In the genomic region with DNA sequence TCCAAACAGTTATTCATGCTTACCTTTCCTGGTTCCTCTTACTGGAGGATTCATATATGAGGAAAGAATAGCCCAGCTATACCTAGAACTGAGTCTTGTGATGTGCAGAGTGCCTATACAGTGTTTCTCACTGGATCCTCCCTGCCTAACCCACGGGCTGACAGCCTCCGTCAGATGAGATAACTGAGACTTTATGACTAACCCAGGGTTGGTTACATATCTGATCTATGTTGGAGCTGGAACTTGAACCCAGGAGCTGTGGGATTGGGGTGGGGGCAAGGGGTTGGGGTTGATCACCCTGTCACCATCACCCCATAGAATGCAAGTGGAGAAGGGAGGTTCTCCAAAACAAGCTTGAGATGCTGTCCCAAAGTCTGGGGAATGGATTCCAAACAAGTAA, we compare ENCODE assay signal across 15 cellular contexts.
DNase-seq lines count a peak whose midpoint lies in the region; ATAC-seq and TF ChIP-seq lines count a peak whose summit lies in the region.
"Had no signal": no experiment of that assay in that cellular context is flagged by ENCODE, and none has a peak within 500 bp of the region (broad histone marks: within the 10 kb centered on the region; RNA-seq: fewer than 3 reads in every experiment).

No MANE protein-coding gene starts in this region.

- POLR2A ChIA-PET in HCT116 (lab: Charles Lee) (no interaction called here), OCI-LY7 (lab: Charles Lee) (interaction anchor here (1.0 kb wide), 1 partner anchor 9 kb away, joined by 4 read pairs; no protein-coding TSS in a partner anchor)

- no peak for TF ChIP-seq POLR2A in HCT116 (IDR thresholded peaks at IDR 0.05; ENCODE audit: borderline replicate concordance, extremely low read depth, insufficient read depth, insufficient read length)

- H3K36me3 Mint-ChIP-seq in stimulated activated effector memory CD8-positive, alpha-beta T cell treated with anti-CD3 and anti-CD28 coated beads, Interleukin-12 subunit alpha, Interleukin-12 subunit beta, amount 100 ng/mL, for 72 hours, result peaks cover 8% of the 10 kb centered on the region
- H3K36me3 Mint-ChIP-seq: CD4-positive, CD25-positive, alpha-beta regulatory T cell had no signal

- H3K9me2 ChIP-seq in HCT116 (ENCODE audit: insufficient read depth) (no peaks in the 10 kb centered on the region), OCI-LY7 (ENCODE audit: insufficient read depth, low read length) (no peaks in the 10 kb centered on the region)

- 100% methylated on average over 1 of the region's 2 CpGs for WGBS in mammary epithelial cell (ENCODE audit: low coverage, missing lambda C conversion rate)

- H3K27me3 ChIP-seq in HCT116 (ENCODE audit: insufficient read depth, low read length) (no peaks in the 10 kb centered on the region), mammary epithelial cell (ENCODE audit: insufficient read depth, low read length) (no peaks in the 10 kb centered on the region), mucosa of rectum (ENCODE audit: control insufficient read depth in 2 of 2, insufficient read depth in 2 of 2, low read length in 2 of 2) (no peaks in the 10 kb centered on the region)

- TF ChIP-seq RAD21 in HCT116 (IDR thresholded peaks at IDR 0.05; ENCODE audit: low read depth), result no peak

- H3K36me3 ChIP-seq in HCT116 (ENCODE audit: control insufficient read depth in 1 of 2, insufficient read depth in 2 of 2, low read length in 2 of 2) (no peaks in the 10 kb centered on the region), mammary epithelial cell (ENCODE audit: insufficient read depth, low read length) (no peaks in the 10 kb centered on the region), mucosa of rectum (ENCODE audit: control insufficient read depth in 2 of 2, insufficient read depth in 2 of 2, low read length in 2 of 2) (no peaks in the 10 kb centered on the region), OCI-LY7 (ENCODE audit: insufficient read depth, low read length) (no peaks in the 10 kb centered on the region)
- H3K36me3 ChIP-seq: HAP-1 had no signal

- H3K4me3 ChIP-seq in HCT116 (replicated peaks in 1 of 2; ENCODE audit: low read depth in 1 of 2, low read length in 2 of 2) (no peak overlapping the region), mammary epithelial cell (replicated peaks in 1 of 3; ENCODE audit: insufficient read depth in 1 of 3, low read depth in 2 of 3, low read length in 3 of 3) (no peak overlapping the region), mucosa of rectum (ENCODE audit: low read length in 2 of 2) (peak overlapping the region in 1 of 2 donors; percentile 14), OCI-LY7 (ENCODE audit: low read depth, low read length, poor library complexity, severe bottlenecking) (no peak overlapping the region)
- H3K4me3 ChIP-seq: A549, HAP-1 had no signal

- TF ChIP-seq CTCF in HCT116 (IDR thresholded peaks at IDR 0.05 in 2 of 3, conservative IDR thresholded peaks at IDR 0.05 in 1 of 3; ENCODE audit: borderline replicate concordance in 1 of 3, insufficient read depth in 1 of 3, low read depth in 2 of 3, low read length in 2 of 3), result no peak
- TF ChIP-seq CTCF in mammary epithelial cell (conservative IDR thresholded peaks at IDR 0.05 in 1 of 2, IDR thresholded peaks at IDR 0.05 in 1 of 2; ENCODE audit: extremely low read depth in 1 of 2, insufficient read depth in 1 of 2, low read depth in 1 of 2, low read length in 2 of 2), result no peak
- no peak for TF ChIP-seq CTCF in OCI-LY7 (conservative IDR thresholded peaks at IDR 0.05; ENCODE audit: low read length)

- H3K27ac Mint-ChIP-seq in stimulated activated effector memory CD8-positive, alpha-beta T cell treated with anti-CD3 and anti-CD28 coated beads, Interleukin-12 subunit alpha, Interleukin-12 subunit beta, amount 100 ng/mL, for 72 hours, result peak overlapping the region; percentile 24
- H3K27ac Mint-ChIP-seq: CD4-positive, CD25-positive, alpha-beta regulatory T cell had no signal

- H3K4me1 Mint-ChIP-seq in stimulated activated effector memory CD8-positive, alpha-beta T cell treated with anti-CD3 and anti-CD28 coated beads, Interleukin-12 subunit alpha, Interleukin-12 subunit beta, amount 100 ng/mL, for 72 hours, result peaks cover 37% of the 10 kb centered on the region

- RAD21 ChIA-PET in HCT116 (lab: Charles Lee; ENCODE audit: low non-redundant PET in 1 of 2, low total read pairs in 2 of 2, uncharacterized antibody in 2 of 2, unreplicated experiment in 2 of 2), result no interaction called here

- H4K20me1 ChIP-seq in HCT116 (ENCODE audit: insufficient read depth), result no peaks in the 10 kb centered on the region
- H4K20me1 ChIP-seq in mammary epithelial cell (ENCODE audit: insufficient read depth, low read length), result no peaks in the 10 kb centered on the region
- peaks cover 3% of the 10 kb centered on the region; the same call in 1 of the 2 replicates for H4K20me1 ChIP-seq in OCI-LY7 (ENCODE audit: insufficient read depth, low read length)

- no peaks in the 10 kb centered on the region for H3K9me3 Mint-ChIP-seq in stimulated activated effector memory CD8-positive, alpha-beta T cell treated with anti-CD3 and anti-CD28 coated beads, Interleukin-12 subunit alpha, Interleukin-12 subunit beta, amount 100 ng/mL, for 72 hours
- H3K9me3 Mint-ChIP-seq: CD4-positive, CD25-positive, alpha-beta regulatory T cell had no signal

- in situ Hi-C loops in mammary epithelial cell (cut with MboI; ENCODE audit: low sequenced_read_pairs in 2 of 2), result loop anchor here in 1 of 2 donors (5.0 to 10.0 kb wide), 2 partner anchors 96 to 148 kb away; a partner anchor contains a TSS

- BruUV-seq in HCT116 (replicated peaks; lab: Mats Ljungman, UMichigan), result no TSS peak
- no TSS peak for BruUV-seq in mammary epithelial cell (replicated peaks; lab: Mats Ljungman, UMichigan)
- BruUV-seq in OCI-LY7 (replicated peaks; lab: Mats Ljungman, UMichigan), result no TSS peak

- no peak for ATAC-seq in HCT116
- ATAC-seq in stimulated activated effector memory CD8-positive, alpha-beta T cell treated with anti-CD3 and anti-CD28 coated beads, Interleukin-12 subunit alpha, Interleukin-12 subunit beta, amount 100 ng/mL, for 72 hours, result no peak
- ATAC-seq: A549 had no signal

- H3K27ac ChIP-seq in HCT116 (ENCODE audit: low read depth, low read length) (no peak overlapping the region), mammary epithelial cell (ENCODE audit: insufficient read depth, low read depth, low read length) (no peak overlapping the region), mucosa of rectum (ENCODE audit: low read depth in 2 of 2, low read length in 2 of 2) (peak overlapping the region; percentile 67 to 95), OCI-LY7 (ENCODE audit: low read depth, low read length, poor library complexity, severe bottlenecking) (no peak overlapping the region)

- no peaks in the 10 kb centered on the region for H3K9me3 ChIP-seq in HCT116 (ENCODE audit: control insufficient read depth in 1 of 2, insufficient read depth in 1 of 2, low read depth in 1 of 2, low read length in 2 of 2)
- H3K9me3 ChIP-seq in mammary epithelial cell (replicated peaks; ENCODE audit: insufficient read depth, low read length), result no peaks in the 10 kb centered on the region
- H3K9me3 ChIP-seq in mucosa of rectum (ENCODE audit: control insufficient read depth in 2 of 2, low read length in 2 of 2), result no peaks in the 10 kb centered on the region
- H3K9me3 ChIP-seq in OCI-LY7 (ENCODE audit: low read length), result no peaks in the 10 kb centered on the region
- H3K9me3 ChIP-seq: A549, HAP-1 had no signal

- H3K9ac ChIP-seq in HCT116 (ENCODE audit: low read length) (no peak overlapping the region), mammary epithelial cell (ENCODE audit: insufficient read depth, low read length) (no peak overlapping the region), mucosa of rectum (ENCODE audit: low read depth in 1 of 2, low read length in 2 of 2) (peak overlapping the region; percentile 19 to 75)

- intact Hi-C loops in HCT116 (cut with micrococcal nuclease) (no loop called here), mammary epithelial cell (cut with micrococcal nuclease) (no loop called here), OCI-LY7 (cut with micrococcal nuclease; ENCODE audit: unreplicated experiment) (no loop called here)

- DNase-seq in HCT116 (ENCODE audit: low read depth, low spot score) (no peak), mammary epithelial cell (peak; percentile 12), OCI-LY7 (ENCODE audit: low spot score) (no peak), AG20443 (ENCODE audit: low spot score) (no peak), H4 (ENCODE audit: low spot score) (no peak)
- no peak for DNase-seq in stimulated activated effector memory CD8-positive, alpha-beta T cell treated with anti-CD3 and anti-CD28 coated beads, Interleukin-12 subunit alpha, Interleukin-12 subunit beta, amount 100 ng/mL, for 72 hours (ENCODE audit: low spot score in 2 of 2)
- no peak for DNase-seq in activated naive CD4-positive, alpha-beta T cell (lab: John Stamatoyannopoulos, UW)
- DNase-seq: AML-193; CD4-positive, CD25-positive, alpha-beta regulatory T cell; MV-4-11; NCI-H146; NCI-H2227 treated with DMSO at 0.1 percent for 48 hours had no signal

- peaks cover 19% of the 10 kb centered on the region for H3K79me2 ChIP-seq in HCT116 (ENCODE audit: insufficient read depth, low read length)
- H3K79me2 ChIP-seq in mammary epithelial cell (ENCODE audit: insufficient read depth, low read length), result no peaks in the 10 kb centered on the region
- no peaks in the 10 kb centered on the region for H3K79me2 ChIP-seq in OCI-LY7 (ENCODE audit: insufficient read depth, low read depth, low read length)

- peak overlapping the region; percentile 58 for H3K4me2 ChIP-seq in HCT116 (ENCODE audit: low read length)
- H3K4me2 ChIP-seq in mammary epithelial cell (ENCODE audit: insufficient read depth, low read depth, low read length), result peak overlapping the region; percentile 65
- H3K4me2 ChIP-seq in OCI-LY7 (ENCODE audit: low read length), result no peak overlapping the region

- CTCF ChIA-PET in HCT116 (lab: Charles Lee), result interaction anchor here (0.6 to 5.0 kb wide), 6 partner anchors 10 to 157 kb away, joined by 3 to 30 read pairs (median 8); no protein-coding TSS in a partner anchor
- CTCF ChIA-PET in mammary epithelial cell (lab: Charles Lee; ENCODE audit: low non-redundant PET), result no interaction called here
- CTCF ChIA-PET in OCI-LY7 (lab: Charles Lee; ENCODE audit: unreplicated experiment), result interaction anchor here (0.6 kb wide), 1 partner anchor 685 kb away, joined by 5 read pairs; no protein-coding TSS in a partner anchor

- no peak overlapping the region for H3K4me3 Mint-ChIP-seq in stimulated activated effector memory CD8-positive, alpha-beta T cell treated with anti-CD3 and anti-CD28 coated beads, Interleukin-12 subunit alpha, Interleukin-12 subunit beta, amount 100 ng/mL, for 72 hours
- H3K4me3 Mint-ChIP-seq: CD4-positive, CD25-positive, alpha-beta regulatory T cell had no signal

- dilution Hi-C loops in mammary epithelial cell (cut with HindIII; ENCODE audit: low sequenced_read_pairs), result loop anchor here (5.0 kb wide), 1 partner anchor 148 kb away; no protein-coding TSS in a partner anchor

- no peak overlapping the region for H2AFZ ChIP-seq in HCT116 (ENCODE audit: low read depth, low read length, poor library complexity, severe bottlenecking)
- H2AFZ ChIP-seq in mammary epithelial cell (ENCODE audit: low read depth, low read length), result no peak overlapping the region
- H2AFZ ChIP-seq in OCI-LY7 (ENCODE audit: low read length), result no peak overlapping the region

- H3K4me1 ChIP-seq in HCT116 (ENCODE audit: control insufficient read depth in 1 of 2, insufficient read depth in 2 of 2, low read length in 2 of 2), result peaks cover 65 to 66% of the 10 kb centered on the region in 2 experiments; a peak in 3 of 4 replicates
- peaks cover 50% of the 10 kb centered on the region for H3K4me1 ChIP-seq in mammary epithelial cell (ENCODE audit: insufficient read depth, low read length)
- peaks cover 62 to 79% of the 10 kb centered on the region in 2 donors for H3K4me1 ChIP-seq in mucosa of rectum (ENCODE audit: control insufficient read depth in 2 of 2, insufficient read depth in 2 of 2, low read length in 2 of 2)
- H3K4me1 ChIP-seq in OCI-LY7 (ENCODE audit: insufficient read depth, low read length, poor library complexity, severe bottlenecking), result no peaks in the 10 kb centered on the region
- H3K4me1 ChIP-seq: HAP-1 had no signal

Comparison
In these comparisons a context has a peak if more than half of its experiments do, and no peak if none do; other contexts are left out.
1. H3K27ac ChIP-seq: peak in mucosa of rectum (2 of 2); none in HCT116 (single experiment), mammary epithelial cell (single experiment) and OCI-LY7 (single experiment).
2. H3K9ac ChIP-seq: peak in mucosa of rectum (2 of 2); none in HCT116 (single experiment) and mammary epithelial cell (single experiment).